Comparison of ENCODE assay signal across 2 cellular contexts in the genomic region with DNA sequence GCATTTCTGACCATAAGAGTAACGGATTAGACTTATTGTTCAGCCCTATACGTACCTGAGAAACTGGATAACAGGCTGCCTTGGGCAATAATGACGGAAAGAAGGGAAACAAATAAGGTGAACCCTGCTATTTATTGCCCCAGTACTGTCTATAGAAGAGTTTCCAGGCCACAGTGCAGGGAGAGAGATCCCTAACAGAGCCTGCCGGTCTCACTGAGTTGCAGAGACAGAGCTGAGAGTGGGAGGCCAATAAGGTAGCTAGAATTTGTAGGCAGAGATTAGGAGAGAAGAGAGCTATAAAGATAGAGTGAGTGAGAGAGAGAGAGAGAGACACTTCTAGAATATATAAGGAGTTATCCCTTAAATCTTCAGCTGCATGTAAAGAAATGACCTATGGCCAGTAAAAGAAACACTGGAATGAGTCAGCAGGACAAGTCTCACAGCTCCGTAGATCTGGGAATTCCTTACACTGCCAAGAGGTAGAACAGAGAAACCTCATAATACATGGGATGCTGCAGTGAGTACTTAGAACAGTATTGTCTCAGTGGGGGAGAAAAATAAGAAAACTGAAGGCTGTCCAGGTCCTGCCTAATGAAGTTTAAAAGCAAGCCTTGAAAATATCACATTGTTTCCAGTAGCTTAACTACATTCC.
TF ChIP-seq lines count a peak whose summit lies in the region.

No MANE protein-coding gene starts in this region.

TF ChIP-seq in HCT116, 20 proteins besides CTCF, POLR2A, EP300 and RAD21:
- 0 out of 2 replicates have a peak, but pooled peaks have one; percentile 9 for TF ChIP-seq POLR2AphosphoS5 (IDR thresholded peaks at IDR 0.05; ENCODE audit: low read depth, low read length)
- no peak for TF ChIP-seq EGR1 (IDR thresholded peaks at IDR 0.05; ENCODE audit: low read depth)
TF ChIP-seq in HCT116: peak in this region for 1.

TF ChIP-seq in K562, 482 proteins besides CTCF, POLR2A, EP300 and RAD21:
- TF ChIP-seq NFE2 (IDR thresholded peaks at IDR 0.05; ENCODE audit: low read depth) (0 out of 2 replicates have a peak, but pooled peaks have one; percentile 18), ZNF436 (CRISPR knock-in tag; IDR thresholded peaks at IDR 0.05) (no peak), ZNF146 (CRISPR knock-in tag; IDR thresholded peaks at IDR 0.05; ENCODE audit: unreplicated experiment) (no peak)
- TF ChIP-seq, protein P1, sequence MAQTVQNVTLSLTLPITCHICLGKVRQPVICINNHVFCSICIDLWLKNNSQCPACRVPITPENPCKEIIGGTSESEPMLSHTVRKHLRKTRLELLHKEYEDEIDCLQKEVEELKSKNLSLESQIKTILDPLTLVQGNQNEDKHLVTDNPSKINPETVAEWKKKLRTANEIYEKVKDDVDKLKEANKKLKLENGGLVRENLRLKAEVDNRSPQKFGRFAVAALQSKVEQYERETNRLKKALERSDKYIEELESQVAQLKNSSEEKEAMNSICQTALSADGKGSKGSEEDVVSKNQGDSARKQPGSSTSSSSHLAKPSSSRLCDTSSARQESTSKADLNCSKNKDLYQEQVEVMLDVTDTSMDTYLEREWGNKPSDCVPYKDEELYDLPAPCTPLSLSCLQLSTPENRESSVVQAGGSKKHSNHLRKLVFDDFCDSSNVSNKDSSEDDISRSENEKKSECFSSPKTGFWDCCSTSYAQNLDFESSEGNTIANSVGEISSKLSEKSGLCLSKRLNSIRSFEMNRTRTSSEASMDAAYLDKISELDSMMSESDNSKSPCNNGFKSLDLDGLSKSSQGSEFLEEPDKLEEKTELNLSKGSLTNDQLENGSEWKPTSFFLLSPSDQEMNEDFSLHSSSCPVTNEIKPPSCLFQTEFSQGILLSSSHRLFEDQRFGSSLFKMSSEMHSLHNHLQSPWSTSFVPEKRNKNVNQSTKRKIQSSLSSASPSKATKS (CRISPR knock-in tag; IDR thresholded peaks at IDR 0.05) = no peak
TF ChIP-seq in K562: peak in this region for 1.
